In the genomic region with DNA sequence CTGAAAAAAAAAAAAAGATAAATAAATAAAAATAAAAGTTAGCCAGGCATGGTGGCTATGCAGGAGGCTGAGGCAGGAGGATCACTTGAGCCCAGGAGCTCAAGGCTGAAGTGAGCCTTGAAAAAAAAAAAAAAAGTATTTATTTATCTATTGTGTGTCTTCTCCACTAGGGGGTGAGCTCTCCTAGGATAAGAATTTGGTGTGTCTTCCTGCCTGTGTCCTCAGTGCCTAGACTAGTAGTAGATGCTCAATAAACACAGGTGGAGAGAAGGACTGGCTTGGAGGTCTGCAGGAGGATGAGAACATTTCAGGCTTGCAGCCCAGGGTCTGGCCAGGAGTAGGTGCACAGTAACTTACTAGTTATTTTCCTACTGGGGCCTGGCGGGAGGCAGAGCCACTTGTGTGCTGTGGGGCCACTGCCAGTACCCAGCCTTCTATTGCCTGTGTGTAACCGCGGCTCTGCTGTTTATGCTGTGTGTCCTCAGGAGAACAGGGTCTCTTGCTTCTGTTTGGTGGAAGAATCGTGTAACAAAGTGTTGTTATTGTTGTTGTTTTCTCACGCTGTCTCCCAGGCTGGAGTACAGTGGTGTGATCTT, we compare ENCODE assay signal across 9 cellular contexts. TPM values are rescaled to one million over a fixed set of nuclear protein-coding genes. Genes with fewer than 3 reads are reported as not detected.
DNase-seq lines count a peak whose midpoint lies in the region; ATAC-seq lines count a peak whose summit lies in the region.
"Had no signal": no experiment of that assay in that cellular context is flagged by ENCODE, and none has a peak within 500 bp of the region (broad histone marks: within the 10 kb centered on the region; RNA-seq: fewer than 3 reads in every experiment).

No MANE protein-coding gene starts in this region.

- peaks cover 15 to 16% of the 10 kb centered on the region in 2 donors for H3K4me1 Mint-ChIP-seq in immature natural killer cell

- H3K4me1 ChIP-seq in Karpas-422 (ENCODE audit: low read length) = peaks cover 7% of the 10 kb centered on the region
- peaks cover 20% of the 10 kb centered on the region for H3K4me1 ChIP-seq in effector memory CD4-positive, alpha-beta T cell (ENCODE audit: control insufficient read depth, insufficient read depth, low read length, poor library complexity, severe bottlenecking)

- no peak overlapping the region for H3K27ac ChIP-seq in Karpas-422 (ENCODE audit: low read length)
- no peak overlapping the region for H3K27ac ChIP-seq in effector memory CD4-positive, alpha-beta T cell (ENCODE audit: insufficient read depth, low read length, poor library complexity, severe bottlenecking)

- H4K20me1 ChIP-seq in Karpas-422 (ENCODE audit: insufficient read depth, low read depth, low read length) = no peaks in the 10 kb centered on the region

- no peak overlapping the region for H3K4me3 ChIP-seq in Karpas-422 (ENCODE audit: low read length)
- H3K4me3 ChIP-seq in effector memory CD4-positive, alpha-beta T cell (ENCODE audit: insufficient read depth, low read depth, low read length, poor library complexity, severe bottlenecking) = no peak overlapping the region

- H3K9ac ChIP-seq in Karpas-422 (ENCODE audit: low read length) = no peak overlapping the region

- ATAC-seq in HG02938 (IDR thresholded peaks at IDR 0.05; ENCODE audit: unreplicated experiment) (no peak), GM18861 (IDR thresholded peaks at IDR 0.05; ENCODE audit: unreplicated experiment) (no peak)

- DNase-seq in DMS53 (lab: John Stamatoyannopoulos, UW) (peak; percentile 81), DMS53 treated with DMSO at 0.1 percent for 48 hours (lab: John Stamatoyannopoulos, UW; ENCODE audit: unreplicated experiment) (no peak), Karpas-422 (peak; percentile 87), SW480 (ENCODE audit: low spot score) (peak; percentile 76), immature natural killer cell (peak; percentile 37 to 54 (median 45))
- no peak for DNase-seq in effector memory CD4-positive, alpha-beta T cell
- DNase-seq: naive B cell had no signal

- no peak overlapping the region for H2AFZ ChIP-seq in Karpas-422 (ENCODE audit: low read length)

- H3K27me3 Mint-ChIP-seq in immature natural killer cell (ENCODE audit: low read depth in 3 of 3) = peaks cover 0 to 7% (median 6%) of the 10 kb centered on the region in 3 donors

- H3K9me3 Mint-ChIP-seq in immature natural killer cell = no peaks in the 10 kb centered on the region

- no peaks in the 10 kb centered on the region for H3K36me3 ChIP-seq in Karpas-422 (ENCODE audit: insufficient read depth, low read length)
- peaks cover 9% of the 10 kb centered on the region for H3K36me3 ChIP-seq in effector memory CD4-positive, alpha-beta T cell (ENCODE audit: control insufficient read depth, insufficient read depth, low read length)

- H3K4me3 Mint-ChIP-seq in immature natural killer cell = no peak overlapping the region

- H3K36me3 Mint-ChIP-seq in immature natural killer cell = no peaks in the 10 kb centered on the region
- H3K36me3 Mint-ChIP-seq: naive B cell had no signal

- H3K27me3 ChIP-seq in Karpas-422 (ENCODE audit: low read length) = no peaks in the 10 kb centered on the region
- no peaks in the 10 kb centered on the region for H3K27me3 ChIP-seq in effector memory CD4-positive, alpha-beta T cell (replicated peaks; ENCODE audit: control insufficient read depth, insufficient read depth, low read length, poor library complexity, severe bottlenecking)

- H3K79me2 ChIP-seq in Karpas-422 (ENCODE audit: low read length) = no peaks in the 10 kb centered on the region

- no peak overlapping the region for H3K4me2 ChIP-seq in Karpas-422 (ENCODE audit: low read depth, low read length, poor library complexity, severe bottlenecking)

- no peaks in the 10 kb centered on the region for H3K9me3 ChIP-seq in Karpas-422 (ENCODE audit: low read length)
- no peaks in the 10 kb centered on the region for H3K9me3 ChIP-seq in effector memory CD4-positive, alpha-beta T cell (ENCODE audit: control insufficient read depth, low read length)

- no peak overlapping the region for H3K27ac Mint-ChIP-seq in immature natural killer cell
- H3K27ac Mint-ChIP-seq: naive B cell had no signal

- H3K9me2 ChIP-seq in Karpas-422 (replicated peaks; ENCODE audit: insufficient read depth, low read length) = no peaks in the 10 kb centered on the region

RNA-seq across cellular contexts. Expression of a gene that starts 5.4 kb away (rescaled TPM):
- total RNA-seq in Karpas-422 (2014; rRNA removed; shearing (Covaris generic); ENCODE audit: low replicate concordance) = 0.54 TPM in 1 of 2 replicates, not detected in the other
- polyA plus RNA-seq in immature natural killer cell = not detected

RNA-seq across cellular contexts. Expression of a gene that starts 37.1 kb away (rescaled TPM):
- 32.5 and 60.4 TPM in 2 replicates for total RNA-seq in Karpas-422 (2014; rRNA removed; shearing (Covaris generic); ENCODE audit: low replicate concordance)
- 10 to 100 TPM; 14.4 to 37.6 (median 29.6) TPM for polyA plus RNA-seq in immature natural killer cell

RNA-seq across cellular contexts. Expression of a gene that starts 45.7 kb away (rescaled TPM):
- not detected in 2 replicates for total RNA-seq in Karpas-422 (2014; rRNA removed; shearing (Covaris generic); ENCODE audit: low replicate concordance)
- not detected for polyA plus RNA-seq in immature natural killer cell

RNA-seq across cellular contexts. Expression of a gene that starts 50.9 kb away (rescaled TPM):
- 0.69 and 1.1 TPM in 2 replicates for total RNA-seq in Karpas-422 (2014; rRNA removed; shearing (Covaris generic); ENCODE audit: low replicate concordance)
- under 1 TPM in 2 of 3 donors, not detected in 1; 0.06 to 0.07 TPM for polyA plus RNA-seq in immature natural killer cell

Comparison
In these comparisons a context has a peak if more than half of its experiments do, and no peak if none do; other contexts are left out.
1. DNase-seq: peak in DMS53 (single experiment), Karpas-422 (single experiment), SW480 (single experiment) and immature natural killer cell (3 of 3); none in DMS53 treated with DMSO at 0.1 percent for 48 hours (single experiment) and effector memory CD4-positive, alpha-beta T cell (0 of 3).